ENCODE assay signal across 9 cellular contexts in genomic region chr2:11446733-11447248, GRCh38. TPM values are rescaled to one million over a fixed set of nuclear protein-coding genes. Genes with fewer than 3 reads are reported as not detected.
DNase-seq lines count a peak whose midpoint lies in the region; ATAC-seq, FAIRE-seq and TF ChIP-seq lines count a peak whose summit lies in the region.
"Had no signal": no experiment of that assay in that cellular context is flagged by ENCODE, and none has a peak within 500 bp of the region (broad histone marks: within the 10 kb centered on the region; RNA-seq: fewer than 3 reads in every experiment).

No MANE protein-coding gene starts in this region.

- DNase-seq in activated gamma-delta T cell treated with Interleukin-2 at 50 U/mL for 16 hours = peak; percentile 35
- no peak for DNase-seq in activated gamma-delta T cell (lab: John Stamatoyannopoulos, UW)
- peak; percentile 72 for DNase-seq in NB4 (ENCODE audit: low read depth)
- DNase-seq in WERI-Rb-1 = peak; percentile 78
- DNase-seq in dedifferentiated amniotic fluid mesenchymal stem cell (ENCODE audit: extremely low spot score) = peak; percentile 50
- DNase-seq in HepG2 (ENCODE audit: low spot score) = peak; percentile 75
- peak; percentile 7 to 14 for DNase-seq in stimulated activated CD8-positive, alpha-beta memory T cell treated with anti-CD3 and anti-CD28 coated beads, Interleukin-2, amount 100 ng/mL, for 48 hours (ENCODE audit: low read depth in 2 of 2)
- DNase-seq in HPDE6-E6E7 (ENCODE audit: extremely low spot score) = no peak

- intact Hi-C loops in HepG2 (cut with micrococcal nuclease; ENCODE audit: unreplicated experiment) = loop anchor here (1.0 kb wide), 2 partner anchors 212 to 313 kb away; a partner anchor contains a TSS

- TF ChIP-seq RAD21 in HepG2 (CRISPR knock-in tag; IDR thresholded peaks at IDR 0.05) = peak; percentile 90

- no peaks in the 10 kb centered on the region for H3K4me1 ChIP-seq in HepG2 (ENCODE audit: insufficient read depth, low read length)

- H3K27me3 ChIP-seq in WERI-Rb-1 (ENCODE audit: insufficient read depth, low read depth, severe bottlenecking) (no peaks in the 10 kb centered on the region), HepG2 (ENCODE audit: control insufficient read depth in 1 of 2, insufficient read depth in 2 of 2, low read length in 2 of 2) (no peaks in the 10 kb centered on the region)

- no peaks in the 10 kb centered on the region for H4K20me1 ChIP-seq in HepG2 (ENCODE audit: insufficient read depth, low read length)

- no peak overlapping the region for H3K4me3 ChIP-seq in NB4 (ENCODE audit: low read depth, low read length)
- no peak overlapping the region for H3K4me3 ChIP-seq in WERI-Rb-1 (ENCODE audit: low read depth, low read length)
- H3K4me3 ChIP-seq in HepG2 (replicated peaks in 1 of 3; ENCODE audit: insufficient read depth in 1 of 3, low read depth in 2 of 3, low read length in 3 of 3) = no peak overlapping the region

- H3K36me3 ChIP-seq in WERI-Rb-1 (peaks cover 90% of the 10 kb centered on the region), HepG2 (replicated peaks in 1 of 2; ENCODE audit: control insufficient read depth in 1 of 2, insufficient read depth in 2 of 2, low read length in 2 of 2) (peaks cover 26 to 76% of the 10 kb centered on the region in 2 experiments)

- no peak for TF ChIP-seq EP300 in HepG2 (IDR thresholded peaks at IDR 0.05; ENCODE audit: low read depth in 2 of 2, low read length in 2 of 2)
- TF ChIP-seq EP300 in HepG2 (CRISPR knock-in tag; IDR thresholded peaks at IDR 0.05; ENCODE audit: borderline replicate concordance) = no peak

- ATAC-seq in HepG2 = peak; percentile 86

- no peak overlapping the region for H3K4me2 ChIP-seq in HepG2 (ENCODE audit: low read depth, low read length)

- H3K27ac ChIP-seq in WERI-Rb-1 (no peak overlapping the region; the same call in 1 of the 2 replicates), HepG2 (ENCODE audit: extremely low read length, insufficient read depth, low read length) (no peak overlapping the region)

- no peak for FAIRE-seq in HepG2 (lab: Jason Lieb, UNC)
- FAIRE-seq: islet of Langerhans had no signal

- peak; percentile 71 for TF ChIP-seq CTCF in NB4 (IDR thresholded peaks at IDR 0.05; ENCODE audit: low read depth, low read length)
- TF ChIP-seq CTCF in WERI-Rb-1 (IDR thresholded peaks at IDR 0.05; ENCODE audit: low read depth, low read length) = peak; percentile 92
- peak; percentile 94 for TF ChIP-seq CTCF in HepG2 (CRISPR knock-in tag; IDR thresholded peaks at IDR 0.05)

- in situ Hi-C loops in HepG2 (cut with HindIII; ENCODE audit: extremely low pct_ligation_motif_present, low pct_unique_long_range_greater_than_20kb) = loop anchor here (5.0 kb wide), 1 partner anchor 314 kb away; a partner anchor contains a TSS

- H3K9me3 ChIP-seq in WERI-Rb-1 (ENCODE audit: severe bottlenecking) = no peaks in the 10 kb centered on the region
- H3K9me3 ChIP-seq in HepG2 (ENCODE audit: low read length) = peaks cover 14% of the 10 kb centered on the region; the same call in 1 of the 2 replicates

- 70% methylated on average over 11 of the region's 14 CpGs for WGBS in HepG2 (ENCODE audit: low lambda C conversion rate)

- no peak overlapping the region for H2AFZ ChIP-seq in HepG2 (ENCODE audit: low read length)

- POLR2A ChIA-PET in HepG2 (lab: Yijun Ruan, JAX) = interaction anchor here (0.8 to 1.7 kb wide), 3 partner anchors 24 to 292 kb away, joined by 3 to 5 read pairs (median 3); partner anchors contain the start of gene SLC66A3

- no peaks in the 10 kb centered on the region for H3K79me2 ChIP-seq in HepG2 (ENCODE audit: insufficient read depth, low read length)

- TF ChIP-seq POLR2A in NB4 (IDR thresholded peaks at IDR 0.05; ENCODE audit: extremely low read depth, insufficient read length) (no peak), HepG2 (IDR thresholded peaks at IDR 0.05; ENCODE audit: insufficient read depth in 1 of 2, low read depth in 2 of 2, low read length in 2 of 2) (no peak)

- CTCF ChIA-PET in HepG2 (lab: Yijun Ruan, JAX; ENCODE audit: low intra/inter-chr PET ratio, low total read pairs) = interaction anchor here (0.8 to 2.2 kb wide), 5 partner anchors 29 to 314 kb away, joined by 3 to 11 read pairs (median 5); a partner anchor contains a TSS

- no peak overlapping the region for H3K9ac ChIP-seq in HepG2 (ENCODE audit: insufficient read depth, low read depth, low read length)

- no TSS peak for BruUV-seq in HepG2 (replicated peaks; lab: Mats Ljungman, UMichigan)

TF ChIP-seq in HepG2, 621 proteins besides CTCF, POLR2A, EP300 and RAD21 (continues in another document):
- TF ChIP-seq ZFP36L2 (CRISPR knock-in tag; IDR thresholded peaks at IDR 0.05) (no peak), ZBTB25 (CRISPR knock-in tag; IDR thresholded peaks at IDR 0.05) (0 out of 2 replicates have a peak, but pooled peaks have one; percentile 27), KDM5B (CRISPR knock-in tag; IDR thresholded peaks at IDR 0.05; ENCODE audit: borderline replicate concordance) (0 out of 2 replicates have a peak, but pooled peaks have one; percentile 31), EED (CRISPR knock-in tag; IDR thresholded peaks at IDR 0.05) (0 out of 2 replicates have a peak, but pooled peaks have one; percentile 36), HNF4G (IDR thresholded peaks at IDR 0.05; ENCODE audit: borderline replicate concordance, low read depth, low read length) (no peak), HNF4G (CRISPR knock-in tag; IDR thresholded peaks at IDR 0.05; ENCODE audit: borderline replicate concordance, low read depth) (0 out of 2 replicates have a peak, but pooled peaks have one; percentile 36), GRHL1 (CRISPR knock-in tag; conservative IDR thresholded peaks at IDR 0.05) (no peak), SRF (IDR thresholded peaks at IDR 0.05; ENCODE audit: low read depth, low read length) (peak; percentile 22; the same call in 1 of the 2 replicates), TIGD3 (CRISPR knock-in tag; IDR thresholded peaks at IDR 0.05; ENCODE audit: borderline replicate concordance) (no peak), POLR2G (IDR thresholded peaks at IDR 0.05; ENCODE audit: low read depth, low read length) (no peak), BRCA1 (CRISPR knock-in tag; IDR thresholded peaks at IDR 0.05) (no peak), ELF1 (CRISPR knock-in tag; IDR thresholded peaks at IDR 0.05) (0 out of 2 replicates have a peak, but pooled peaks have one; percentile 24)

RNA-seq across cellular contexts. Expression of gene E2F6, which starts 19.2 kb away (rescaled TPM):
- 36.0 and 40.1 TPM in 2 replicates for total RNA-seq in HepG2 (2016; rRNA removed; fragmentation: Illumina TruSeq; extraction: Trizol)
- total RNA-seq in HepG2 (2016; cell fraction: cytosol; rRNA removed; fragmentation: Illumina TruSeq; extraction: Trizol; ENCODE audit: low read depth) = 13.0 and 13.9 TPM in 2 replicates
- total RNA-seq in HepG2 (2016; cell fraction: insoluble cytoplasmic fraction; rRNA removed; fragmentation: Illumina TruSeq; extraction: Trizol) = 36.8 and 38.9 TPM in 2 replicates
- 37.8 and 40.8 TPM in 2 replicates for total RNA-seq in HepG2 (2016; cell fraction: membrane; rRNA removed; fragmentation: Illumina TruSeq; extraction: Trizol)
- total RNA-seq in HepG2 (2016; cell fraction: nucleus; rRNA removed; fragmentation: Illumina TruSeq; extraction: Trizol) = 35.5 and 39.9 TPM in 2 replicates
- polyA plus RNA-seq in HepG2 (2011; rRNA removed) = 22.6 and 27.3 TPM in 2 replicates
- 9.9 and 16.5 TPM in 2 replicates for polyA plus RNA-seq in HepG2 (2011; cell fraction: cytosol; rRNA removed)
- polyA plus RNA-seq in HepG2 (2011; cell fraction: nucleus; rRNA removed) = 15.6 and 16.3 TPM in 2 replicates
- 28.6 and 31.7 TPM in 2 replicates for polyA plus RNA-seq in HepG2 (2012)
- polyA plus RNA-seq in HepG2 (2016; cell fraction: cytosol; fragmentation: Illumina TruSeq; extraction: Trizol; ENCODE audit: low read depth) = 10.7 and 15.9 TPM in 2 replicates
- 49.4 and 50.1 TPM in 2 replicates for polyA plus RNA-seq in HepG2 (2016; cell fraction: insoluble cytoplasmic fraction; fragmentation: Illumina TruSeq; extraction: Trizol; ENCODE audit: low read depth)
- 27.3 and 31.7 TPM in 2 replicates for polyA plus RNA-seq in HepG2 (2016; cell fraction: membrane; fragmentation: Illumina TruSeq; extraction: Trizol; ENCODE audit: low read depth)
- 72.4 and 76.7 TPM in 2 replicates for polyA plus RNA-seq in HepG2 (2016; cell fraction: nucleus; fragmentation: Illumina TruSeq; extraction: Trizol; ENCODE audit: insufficient read depth, low read depth)
- 8.6 and 12.9 TPM in 2 replicates for polyA minus RNA-seq in HepG2 (2011; rRNA and poly(A)+ RNA removed; ENCODE audit: low replicate concordance)
- polyA minus RNA-seq in HepG2 (2011; cell fraction: cytosol; rRNA and poly(A)+ RNA removed) = 10.9 and 11.8 TPM in 2 replicates
- 32.4 and 33.1 TPM in 2 replicates for polyA minus RNA-seq in HepG2 (2011; cell fraction: nucleus; rRNA and poly(A)+ RNA removed)

Comparison
In these comparisons a context has a peak if more than half of its experiments do, and no peak if none do; other contexts are left out.
1. DNase-seq: peak in activated gamma-delta T cell treated with Interleukin-2 at 50 U/mL for 16 hours (single experiment), NB4 (single experiment), WERI-Rb-1 (single experiment), dedifferentiated amniotic fluid mesenchymal stem cell (single experiment), HepG2 (single experiment) and stimulated activated CD8-positive, alpha-beta memory T cell treated with anti-CD3 and anti-CD28 coated beads, Interleukin-2, amount 100 ng/mL, for 48 hours (2 of 2); none in activated gamma-delta T cell (single experiment) and HPDE6-E6E7 (single experiment).
2. Peak in every context shown above with its lines, with median percentiles within 50 percentile points of each other: CTCF ChIP-seq.